Comparison of ENCODE assay signal across 25 cellular contexts in genomic region chr5:158843305-158843704, GRCh38.
DNase-seq lines count a peak whose midpoint lies in the region; ATAC-seq and TF ChIP-seq lines count a peak whose summit lies in the region.
"Had no signal": no experiment of that assay in that cellular context is flagged by ENCODE, and none has a peak within 500 bp of the region (broad histone marks: within the 10 kb centered on the region; RNA-seq: fewer than 3 reads in every experiment).

No MANE protein-coding gene starts in this region.

- peak overlapping the region; percentile 61 for H3K23ac ChIP-seq in trophoblast cell (ENCODE audit: low read length)

- H4K8ac ChIP-seq in trophoblast cell (ENCODE audit: low read depth, low read length), result no peak overlapping the region

- H3K4ac ChIP-seq in trophoblast cell (ENCODE audit: low read depth, low read length), result no peak overlapping the region

- H2BK5ac ChIP-seq in trophoblast cell (ENCODE audit: low read depth, low read length, poor library complexity), result no peak overlapping the region

- H3K14ac ChIP-seq in trophoblast cell (ENCODE audit: low read length), result no peak overlapping the region

- H3K4me1 ChIP-seq in ectodermal cell (ENCODE audit: control insufficient read depth, insufficient read depth, low read length) (peaks cover 14% of the 10 kb centered on the region), trophoblast cell (ENCODE audit: control insufficient read depth in 1 of 2, insufficient read depth in 2 of 2, low read length in 2 of 2) (no peaks in the 10 kb centered on the region)
- H3K4me1 ChIP-seq: BE2C, prostate gland had no signal

- no peak overlapping the region for H3K9ac ChIP-seq in trophoblast cell (ENCODE audit: low read length)
- H3K9ac ChIP-seq: SK-N-SH had no signal

- H3K36me3 ChIP-seq in ectodermal cell (ENCODE audit: control insufficient read depth, insufficient read depth, low read length) (no peaks in the 10 kb centered on the region), trophoblast cell (ENCODE audit: control insufficient read depth in 1 of 2, insufficient read depth in 2 of 2, low read length in 2 of 2) (no peaks in the 10 kb centered on the region)
- H3K36me3 ChIP-seq: BE2C, prostate gland, thyroid gland had no signal

- H3K4me3 ChIP-seq in ectodermal cell (ENCODE audit: insufficient read depth, low read depth, low read length) (no peak overlapping the region), trophoblast cell (ENCODE audit: low read depth, low read length) (no peak overlapping the region)
- H3K4me3 ChIP-seq: prostate gland, skin epidermis, thyroid gland had no signal

- in situ Hi-C loops in KBM-7 (cut with MboI; ENCODE audit: low pct_unique_long_range_greater_than_20kb, low sequenced_read_pairs), result no loop called here
- in situ Hi-C loops in GM13977 (cut with MboI; ENCODE audit: low pct_unique_long_range_greater_than_20kb, low sequenced_read_pairs, unreplicated experiment), result no loop called here

- H3K9me3 ChIP-seq in ectodermal cell (ENCODE audit: control insufficient read depth, low read length) (no peaks in the 10 kb centered on the region), trophoblast cell (ENCODE audit: insufficient read depth, low read depth, low read length) (no peaks in the 10 kb centered on the region)
- H3K9me3 ChIP-seq: BE2C, prostate gland, SK-N-SH, thyroid gland had no signal

- peak overlapping the region; percentile 75 for H3K27ac ChIP-seq in ectodermal cell (ENCODE audit: insufficient read depth, low read depth, low read length, poor library complexity, severe bottlenecking)
- no peak overlapping the region for H3K27ac ChIP-seq in trophoblast cell (ENCODE audit: low read depth, low read length)
- H3K27ac ChIP-seq: prostate gland, thyroid gland had no signal

- H2AK5ac ChIP-seq in trophoblast cell (ENCODE audit: low read length), result no peak overlapping the region

- intact Hi-C loops in left ventricle myocardium superior (cut with micrococcal nuclease) (no loop called here), left cardiac atrium (cut with DNase I) (no loop called here)

- WGBS in ectodermal cell, 2 experiments, result 79 to 86% methylated on average over 7 of the region's 7 CpGs
- no CpG with 5 or more reads among the region's 7 CpGs for WGBS in trophoblast cell (ENCODE audit: extremely low coverage, insufficient coverage, insufficient read length)

- ATAC-seq in left ventricle myocardium superior (no peak), left cardiac atrium (no peak)
- ATAC-seq: natural killer cell; stimulated activated effector memory CD8-positive, alpha-beta T cell treated with anti-CD3 and anti-CD28 coated beads, Interleukin-12 subunit alpha, Interleukin-12 subunit beta, amount 100 ng/mL, for 72 hours; WTC11 had no signal

- no peak overlapping the region for H4K12ac ChIP-seq in trophoblast cell (ENCODE audit: low read depth, low read length)

- H4K91ac ChIP-seq in trophoblast cell (ENCODE audit: low read depth, low read length), result no peak overlapping the region

- no peaks in the 10 kb centered on the region for H3K79me1 ChIP-seq in trophoblast cell (ENCODE audit: low read length)

- no peak overlapping the region for H3K18ac ChIP-seq in trophoblast cell (ENCODE audit: low read length)

- no peak overlapping the region for H2BK12ac ChIP-seq in trophoblast cell (ENCODE audit: low read length)

- H2BK120ac ChIP-seq in trophoblast cell (ENCODE audit: insufficient read depth, low read length, poor library complexity), result no peak overlapping the region

- H3K27me3 ChIP-seq in ectodermal cell (ENCODE audit: control insufficient read depth, insufficient read depth, low read length, poor library complexity, severe bottlenecking) (no peaks in the 10 kb centered on the region), trophoblast cell (ENCODE audit: insufficient read depth, low read length) (no peaks in the 10 kb centered on the region)
- H3K27me3 ChIP-seq: BE2C, thyroid gland had no signal

- no peaks in the 10 kb centered on the region for H3K79me2 ChIP-seq in trophoblast cell (ENCODE audit: control insufficient read depth, insufficient read depth, low read length, poor library complexity)

- no peak for TF ChIP-seq CTCF in GM13977 (IDR thresholded peaks at IDR 0.05; ENCODE audit: extremely low read depth, insufficient read depth, missing control alignments)

- H2AFZ ChIP-seq in trophoblast cell (ENCODE audit: insufficient read depth, low read length, poor library complexity), result no peak overlapping the region

- DNase-seq in left ventricle myocardium superior (peak; percentile 22), left cardiac atrium (no peak), trophoblast cell (no peak), ureter (ENCODE audit: low spot score) (no peak), KBM-7 (no peak), COLO668 (lab: John Stamatoyannopoulos, UW; ENCODE audit: unreplicated experiment) (no peak), GM13977 (ENCODE audit: low spot score) (no peak)
- DNase-seq: activated CD4-positive, alpha-beta T cell treated with anti-CD3 and anti-CD28 coated beads, Interleukin-2, amount 50 U/mL, for 4 hours; activated CD8-positive, alpha-beta memory T cell treated with anti-CD3 and anti-CD28 coated beads, Interleukin-2, amount 50 U/mL, for 48 hours; activated naive CD8-positive, alpha-beta T cell treated with anti-CD3 and anti-CD28 coated beads for 36 hours; BE2C; EL; H7; mesendoderm; natural killer cell; NCI-H2081; NCI-H510A; SK-N-SH; stimulated activated CD4-positive, alpha-beta T cell treated with anti-CD3 and anti-CD28 coated beads, Interleukin-1b, Interleukin-23, amount 100 ng/mL, for 48 hours; thyroid gland had no signal

- no peak overlapping the region for H3K4me2 ChIP-seq in trophoblast cell (ENCODE audit: low read length)
- H3K4me2 ChIP-seq: SK-N-SH had no signal
